ENCODE assay signal across 1 cellular context in genomic region chr16:23678430-23679273, GRCh38.
TF ChIP-seq lines count a peak whose summit lies in the region.

Gene PLK1, plus strand, starts transcription at chr16:23678889. Its CDS starts 44 bp downstream, at chr16:23678933.

TF ChIP-seq in HCT116, 20 proteins besides CTCF, POLR2A, EP300 and RAD21 (continued from another document):
- TF ChIP-seq REST (IDR thresholded peaks at IDR 0.05; ENCODE audit: low read depth), result no peak
- TF ChIP-seq EZH2 (IDR thresholded peaks at IDR 0.05), result no peak
